In genomic region chr7:90238017-90238416, GRCh38 we compare ENCODE assay signal across 35 cellular contexts. TPM values are rescaled to one million over a fixed set of nuclear protein-coding genes. Genes with fewer than 3 reads are reported as not detected.
"Had no signal": no experiment of that assay in that cellular context is flagged by ENCODE, and none has a peak within 500 bp of the region (broad histone marks: within the 10 kb centered on the region; RNA-seq: fewer than 3 reads in every experiment).

No MANE protein-coding gene starts in this region.

- H3K4me3 ChIP-seq: PC-9 had no signal

- H3K36me3 Mint-ChIP-seq: activated CD8-positive, alpha-beta memory T cell treated with anti-CD3 and anti-CD28 coated beads, Interleukin-2, amount 10 ng/mL, durations not matched to agents 7 days and 5 days; activated naive CD8-positive, alpha-beta T cell treated with anti-CD3 and anti-CD28 coated beads for 36 hours had no signal

- H3K36me3 ChIP-seq: brain microvascular endothelial cell, WERI-Rb-1 had no signal

- H3K27ac Mint-ChIP-seq: activated CD4-positive, alpha-beta memory T cell treated with anti-CD3 and anti-CD28 coated beads, Interleukin-2, amount 10 ng/mL, durations not matched to agents 7 days and 5 days; activated CD8-positive, alpha-beta memory T cell treated with anti-CD3 and anti-CD28 coated beads, Interleukin-2, amount 10 ng/mL, durations not matched to agents 7 days and 5 days; activated naive CD8-positive, alpha-beta T cell treated with anti-CD3 and anti-CD28 coated beads for 36 hours had no signal

- H3K9me3 Mint-ChIP-seq: activated CD4-positive, alpha-beta memory T cell treated with anti-CD3 and anti-CD28 coated beads, Interleukin-2, amount 10 ng/mL, durations not matched to agents 7 days and 5 days; activated naive CD8-positive, alpha-beta T cell treated with anti-CD3 and anti-CD28 coated beads for 36 hours; central memory CD8-positive, alpha-beta T cell had no signal

- H3K4me1 Mint-ChIP-seq: activated naive CD8-positive, alpha-beta T cell treated with anti-CD3 and anti-CD28 coated beads for 36 hours; central memory CD8-positive, alpha-beta T cell had no signal

- H3K4me3 Mint-ChIP-seq: activated CD4-positive, alpha-beta memory T cell treated with anti-CD3 and anti-CD28 coated beads, Interleukin-2, amount 10 ng/mL, durations not matched to agents 7 days and 5 days; activated CD8-positive, alpha-beta memory T cell treated with anti-CD3 and anti-CD28 coated beads, Interleukin-2, amount 10 ng/mL, durations not matched to agents 7 days and 5 days; activated naive CD8-positive, alpha-beta T cell treated with anti-CD3 and anti-CD28 coated beads for 36 hours; central memory CD8-positive, alpha-beta T cell had no signal

- DNase-seq: activated CD4-positive, alpha-beta memory T cell treated with anti-CD3 and anti-CD28 coated beads, Interleukin-2, amount 10 ng/mL, durations not matched to agents 7 days and 5 days; activated CD4-positive, alpha-beta T cell treated with anti-CD3 and anti-CD28 coated beads for 1 hour; activated CD4-positive, alpha-beta T cell treated with anti-CD3 and anti-CD28 coated beads for 48 hours; activated CD4-positive, CD25-positive, alpha-beta regulatory T cell; activated CD8-positive, alpha-beta memory T cell treated with anti-CD3 and anti-CD28 coated beads for 24 hours; activated CD8-positive, alpha-beta memory T cell treated with anti-CD3 and anti-CD28 coated beads, Interleukin-2, amount 10 ng/mL, durations not matched to agents 7 days and 5 days; activated CD8-positive, alpha-beta memory T cell treated with anti-CD3 and anti-CD28 coated beads, Interleukin-2, amount 50 U/mL, for 48 hours; activated effector memory CD4-positive, alpha-beta T cell treated with Interleukin-2 at 50 U/mL for 16 hours; activated naive CD4-positive, alpha-beta T cell; activated naive CD4-positive, alpha-beta T cell treated with anti-CD3 and anti-CD28 coated beads, Interleukin-2, amount 50 U/mL, for 16 hours; activated naive CD8-positive, alpha-beta T cell treated with anti-CD3 and anti-CD28 coated beads for 36 hours; activated T-cell treated with anti-CD3 and anti-CD28 coated beads, Interleukin-2, amount 50 U/mL, for 48 hours; amniotic stem cell; aorta; brain microvascular endothelial cell; Karpas-422; NCI-H1105; NCI-H1417 treated with DMSO at 0.1 percent for 48 hours; NCI-H187 treated with DMSO at 0.1 percent for 48 hours; NCI-H2081; NCI-H2171 treated with DMSO at 0.1 percent for 48 hours; NCI-H2227 treated with DMSO at 0.1 percent for 48 hours; NCI-H446; NCI-H510A treated with DMSO at 0.1 percent for 48 hours; NCI-H526 treated with DMSO at 0.1 percent for 48 hours; NCI-H774; PC-9; SIG-M5; SW 1271; T-helper 1 cell; T-helper 2 cell; T-helper 9 cell; WERI-Rb-1 had no signal

- H3K27ac ChIP-seq: brain microvascular endothelial cell, PC-9, RWPE1, WERI-Rb-1 had no signal

- H3K27me3 ChIP-seq: brain microvascular endothelial cell had no signal

- H3K27me3 Mint-ChIP-seq: central memory CD8-positive, alpha-beta T cell had no signal

RNA-seq across cellular contexts. Expression of gene CFAP69, which starts 7.0 kb away (rescaled TPM):
- total RNA-seq: activated CD4-positive, alpha-beta memory T cell treated with anti-CD3 and anti-CD28 coated beads, Interleukin-2, amount 10 ng/mL, durations not matched to agents 7 days and 5 days had no signal

RNA-seq across cellular contexts. Expression of gene STEAP2, which starts 26.5 kb away (rescaled TPM):
- total RNA-seq: activated CD8-positive, alpha-beta memory T cell treated with anti-CD3 and anti-CD28 coated beads, Interleukin-2, amount 10 ng/mL, durations not matched to agents 7 days and 5 days; activated naive CD8-positive, alpha-beta T cell treated with anti-CD3 and anti-CD28 coated beads for 36 hours had no signal
